ENCODE assay signal across 10 cellular contexts in the genomic region with DNA sequence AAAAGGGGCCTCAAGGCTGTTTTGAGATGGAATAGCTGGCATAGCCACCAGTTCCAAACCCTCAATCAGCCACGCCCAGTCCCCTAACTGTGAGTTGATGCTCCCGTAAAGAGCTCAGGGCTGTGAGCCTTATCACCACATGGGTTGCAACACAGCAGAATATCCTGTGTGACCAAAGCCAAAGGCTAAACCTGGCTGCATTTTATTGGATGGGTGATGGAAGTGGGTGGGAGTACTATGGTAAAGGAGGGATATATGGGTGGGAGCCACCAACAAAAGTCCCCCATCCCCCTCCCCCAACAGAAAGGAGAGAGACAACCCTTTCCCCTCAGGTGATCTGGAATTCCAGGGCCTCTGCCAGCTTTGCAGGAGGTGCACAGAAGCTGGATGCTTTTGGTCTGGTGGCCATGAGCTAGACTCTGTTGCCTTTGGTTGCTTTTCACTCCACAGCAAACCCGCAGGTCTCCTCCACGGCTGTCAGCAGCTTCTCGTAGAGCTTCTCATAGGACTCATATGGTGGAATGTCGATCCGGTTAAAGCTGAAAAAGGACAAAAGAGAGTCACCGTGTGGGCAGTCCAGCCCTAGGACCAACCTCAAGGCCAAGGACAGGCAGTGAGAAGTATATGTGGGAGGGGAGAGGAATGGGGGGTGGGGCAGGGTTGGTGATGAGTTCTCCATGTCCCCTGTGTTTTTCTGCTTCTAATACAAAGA.
A peak's percentile ranks its signal among the peaks of the same experiment; 100 is the strongest.
DNase-seq lines count a peak whose midpoint lies in the region; ATAC-seq and TF ChIP-seq lines count a peak whose summit lies in the region.
"Had no signal": no experiment of that assay in that cellular context is flagged by ENCODE, and none has a peak within 500 bp of the region (broad histone marks: within the 10 kb centered on the region; RNA-seq: fewer than 3 reads in every experiment).

No MANE protein-coding gene starts in this region.

- H3K27me3 Mint-ChIP-seq in activated T-helper 1 cell treated with anti-CD3 and anti-CD28 coated beads, Interleukin-12 subunit alpha, Interleukin-12 subunit beta, Interleukin-2, Interleukin-4 antibody, amounts not matched to agents 30 ng/mL and 10 ng/mL and 1 ng/mL, durations not matched to agents 14 hours and 24 hours and 36 hours (ENCODE audit: insufficient read depth), result no peaks in the 10 kb centered on the region
- H3K27me3 Mint-ChIP-seq in activated CD8-positive, alpha-beta T cell treated with anti-CD3 and anti-CD28 coated beads, Interleukin-2, amount 10 ng/mL, durations not matched to agents 7 days and 5 days (ENCODE audit: low read depth), result no peaks in the 10 kb centered on the region
- H3K27me3 Mint-ChIP-seq: activated CD4-positive, alpha-beta memory T cell treated with anti-CD3 and anti-CD28 coated beads for 36 hours had no signal

- H3K36me3 Mint-ChIP-seq in activated T-helper 1 cell treated with anti-CD3 and anti-CD28 coated beads, Interleukin-12 subunit alpha, Interleukin-12 subunit beta, Interleukin-2, Interleukin-4 antibody, amounts not matched to agents 30 ng/mL and 10 ng/mL and 1 ng/mL, durations not matched to agents 14 hours and 24 hours and 36 hours (ENCODE audit: low read depth), result peaks cover 40% of the 10 kb centered on the region
- peaks cover 39% of the 10 kb centered on the region for H3K36me3 Mint-ChIP-seq in activated CD8-positive, alpha-beta T cell treated with anti-CD3 and anti-CD28 coated beads, Interleukin-2, amount 10 ng/mL, durations not matched to agents 7 days and 5 days (ENCODE audit: low read depth)

- H3K36me3 ChIP-seq in muscle layer of duodenum (ENCODE audit: control insufficient read depth in 1 of 2, insufficient read depth in 2 of 2, low read length in 2 of 2) (peaks cover 56 to 76% of the 10 kb centered on the region in 2 donors), thyroid gland (peaks cover 49 to 59% of the 10 kb centered on the region in 2 donors)

- H3K4me1 ChIP-seq in muscle layer of duodenum (ENCODE audit: control insufficient read depth in 1 of 2, insufficient read depth in 2 of 2, low read length in 2 of 2) (no peaks in the 10 kb centered on the region), thyroid gland (no peaks in the 10 kb centered on the region)

- no peak overlapping the region for H3K4me3 Mint-ChIP-seq in activated T-helper 1 cell treated with anti-CD3 and anti-CD28 coated beads, Interleukin-12 subunit alpha, Interleukin-12 subunit beta, Interleukin-2, Interleukin-4 antibody, amounts not matched to agents 30 ng/mL and 10 ng/mL and 1 ng/mL, durations not matched to agents 14 hours and 24 hours and 36 hours
- H3K4me3 Mint-ChIP-seq in activated CD8-positive, alpha-beta T cell treated with anti-CD3 and anti-CD28 coated beads, Interleukin-2, amount 10 ng/mL, durations not matched to agents 7 days and 5 days, result no peak overlapping the region
- H3K4me3 Mint-ChIP-seq: activated CD4-positive, alpha-beta memory T cell treated with anti-CD3 and anti-CD28 coated beads for 36 hours had no signal

- no peak for DNase-seq in RWPE1 (ENCODE audit: low spot score)
- peak; percentile 68 for DNase-seq in coronary artery (ENCODE audit: low spot score)
- DNase-seq in thyroid gland, result no peak
- no peak for DNase-seq in activated T-helper 1 cell treated with anti-CD3 and anti-CD28 coated beads, Interleukin-12 subunit alpha, Interleukin-12 subunit beta, Interleukin-2, Interleukin-4 antibody, amounts not matched to agents 30 ng/mL and 10 ng/mL and 1 ng/mL, durations not matched to agents 14 hours and 24 hours and 36 hours (ENCODE audit: low spot score)
- no peak for DNase-seq in T-helper 2 cell
- no peak for DNase-seq in activated CD8-positive, alpha-beta T cell treated with anti-CD3 and anti-CD28 coated beads, Interleukin-2, amount 10 ng/mL, durations not matched to agents 7 days and 5 days
- DNase-seq in amygdala (lab: John Stamatoyannopoulos, UW), result no peak
- DNase-seq: activated CD4-positive, alpha-beta memory T cell treated with anti-CD3 and anti-CD28 coated beads for 36 hours; NCI-H510A treated with DMSO at 0.1 percent for 48 hours had no signal

- H3K4me1 Mint-ChIP-seq in activated T-helper 1 cell treated with anti-CD3 and anti-CD28 coated beads, Interleukin-12 subunit alpha, Interleukin-12 subunit beta, Interleukin-2, Interleukin-4 antibody, amounts not matched to agents 30 ng/mL and 10 ng/mL and 1 ng/mL, durations not matched to agents 14 hours and 24 hours and 36 hours (ENCODE audit: low read depth), result peaks cover 4% of the 10 kb centered on the region
- no peaks in the 10 kb centered on the region for H3K4me1 Mint-ChIP-seq in activated CD8-positive, alpha-beta T cell treated with anti-CD3 and anti-CD28 coated beads, Interleukin-2, amount 10 ng/mL, durations not matched to agents 7 days and 5 days (ENCODE audit: low read depth)

- CTCF ChIA-PET in RWPE1 (lab: Yijun Ruan, JAX), result interaction anchor here (1.0 kb wide), 2 partner anchors 13 to 296 kb away, joined by 3 read pairs; no protein-coding TSS in a partner anchor
- CTCF ChIA-PET in activated CD8-positive, alpha-beta T cell treated with anti-CD3 and anti-CD28 coated beads, Interleukin-2, amount 10 ng/mL, durations not matched to agents 7 days and 5 days (lab: Charles Lee), result no interaction called here

- no peak for ATAC-seq in activated CD8-positive, alpha-beta T cell treated with anti-CD3 and anti-CD28 coated beads, Interleukin-2, amount 10 ng/mL, durations not matched to agents 7 days and 5 days

- 88 to 96% methylated on average over 8 of the region's 8 CpGs for WGBS in thyroid gland, 2 donors

- no peak overlapping the region for H3K27ac Mint-ChIP-seq in activated T-helper 1 cell treated with anti-CD3 and anti-CD28 coated beads, Interleukin-12 subunit alpha, Interleukin-12 subunit beta, Interleukin-2, Interleukin-4 antibody, amounts not matched to agents 30 ng/mL and 10 ng/mL and 1 ng/mL, durations not matched to agents 14 hours and 24 hours and 36 hours
- H3K27ac Mint-ChIP-seq in activated CD8-positive, alpha-beta T cell treated with anti-CD3 and anti-CD28 coated beads, Interleukin-2, amount 10 ng/mL, durations not matched to agents 7 days and 5 days, result no peak overlapping the region

- H3K27ac ChIP-seq in RWPE1, result peak overlapping the region; percentile 22
- H3K27ac ChIP-seq in coronary artery, result peak overlapping the region; percentile 55 to 95
- H3K27ac ChIP-seq in muscle layer of duodenum (ENCODE audit: low read length), result peak overlapping the region; percentile 34
- peak overlapping the region; percentile 36 to 58 (median 38) for H3K27ac ChIP-seq in thyroid gland

- no peak overlapping the region for H3K4me3 ChIP-seq in coronary artery
- peak overlapping the region in 1 of 2 donors; percentile 17 for H3K4me3 ChIP-seq in muscle layer of duodenum (ENCODE audit: low read depth in 1 of 2, low read length in 2 of 2)
- no peak overlapping the region for H3K4me3 ChIP-seq in thyroid gland (replicated peaks in 1 of 3)

- H3K9me3 Mint-ChIP-seq in activated T-helper 1 cell treated with anti-CD3 and anti-CD28 coated beads, Interleukin-12 subunit alpha, Interleukin-12 subunit beta, Interleukin-2, Interleukin-4 antibody, amounts not matched to agents 30 ng/mL and 10 ng/mL and 1 ng/mL, durations not matched to agents 14 hours and 24 hours and 36 hours, result no peaks in the 10 kb centered on the region
- no peaks in the 10 kb centered on the region for H3K9me3 Mint-ChIP-seq in activated CD8-positive, alpha-beta T cell treated with anti-CD3 and anti-CD28 coated beads, Interleukin-2, amount 10 ng/mL, durations not matched to agents 7 days and 5 days (ENCODE audit: insufficient read depth)
- H3K9me3 Mint-ChIP-seq: activated CD4-positive, alpha-beta memory T cell treated with anti-CD3 and anti-CD28 coated beads for 36 hours had no signal

- intact Hi-C loops in thyroid gland (cut with DNase I), result no loop called here
- intact Hi-C loops in activated T-helper 1 cell treated with anti-CD3 and anti-CD28 coated beads, Interleukin-12 subunit alpha, Interleukin-12 subunit beta, Interleukin-2, Interleukin-4 antibody, amounts not matched to agents 30 ng/mL and 10 ng/mL and 1 ng/mL, durations not matched to agents 14 hours and 24 hours and 36 hours (cut with micrococcal nuclease), result no loop called here

- H3K27me3 ChIP-seq in muscle layer of duodenum (ENCODE audit: low read depth, low read length) (no peaks in the 10 kb centered on the region), thyroid gland (no peaks in the 10 kb centered on the region)

- H3K9me3 ChIP-seq in muscle layer of duodenum (ENCODE audit: control insufficient read depth in 1 of 2, low read length in 2 of 2) (peaks cover 0 to 11% of the 10 kb centered on the region in 2 donors), thyroid gland (no peaks in the 10 kb centered on the region)

- POLR2A ChIA-PET in RWPE1 (lab: Yijun Ruan, JAX; ENCODE audit: low non-redundant PET), result no interaction called here
- POLR2A ChIA-PET in activated CD8-positive, alpha-beta T cell treated with anti-CD3 and anti-CD28 coated beads, Interleukin-2, amount 10 ng/mL, durations not matched to agents 7 days and 5 days (lab: Charles Lee), result no interaction called here

- TF ChIP-seq POLR2A in thyroid gland (IDR thresholded peaks at IDR 0.05), result no peak

- TF ChIP-seq CTCF in RWPE1 (conservative IDR thresholded peaks at IDR 0.05; ENCODE audit: low read depth) (no peak), coronary artery (IDR thresholded peaks at IDR 0.05) (no peak), thyroid gland (IDR thresholded peaks at IDR 0.05) (no peak)

Comparison
In these comparisons a context has a peak if more than half of its experiments do, and no peak if none do; other contexts are left out.
1. H3K27ac ChIP-seq: peak in every context shown above with its lines; median percentile 75 in coronary artery; 38 in thyroid gland; 34 in muscle layer of duodenum; 22 in RWPE1.